8 cellular contexts compared by ENCODE assay signal in the genomic region with DNA sequence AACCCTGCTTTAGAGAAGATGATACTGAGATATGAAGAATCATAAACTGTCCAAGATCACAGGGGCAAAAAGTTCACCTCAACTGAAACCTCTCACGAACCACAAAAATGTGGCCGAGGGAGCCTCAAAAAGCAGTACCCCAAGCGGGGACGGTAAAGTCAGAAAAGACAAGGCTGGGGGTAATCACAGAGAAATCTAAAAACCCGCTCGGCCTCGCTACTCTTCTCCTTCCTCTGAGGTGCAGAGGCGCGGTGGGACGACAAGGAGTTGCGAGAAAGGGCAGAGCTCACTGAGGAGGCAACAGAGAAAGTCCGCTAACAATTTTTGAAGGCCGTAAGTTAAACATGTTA. TPM values are rescaled to one million over a fixed set of nuclear protein-coding genes. Genes with fewer than 3 reads are reported as not detected.
DNase-seq lines count a peak whose midpoint lies in the region; ATAC-seq, FAIRE-seq and TF ChIP-seq lines count a peak whose summit lies in the region.

No MANE protein-coding gene starts in this region.

- peaks cover 5% of the 10 kb centered on the region for H3K4me1 ChIP-seq in keratinocyte (ENCODE audit: control insufficient read depth, extremely low read depth, insufficient read depth, low read length)

- FAIRE-seq in keratinocyte (lab: Jason Lieb, UNC), result no peak

- no peaks in the 10 kb centered on the region for H4K20me1 ChIP-seq in keratinocyte (ENCODE audit: control insufficient read depth, extremely low read depth, insufficient read depth, low read length)

- H3K27me3 Mint-ChIP-seq in activated naive CD8-positive, alpha-beta T cell treated with anti-CD3 and anti-CD28 coated beads, Interleukin-2, amount 10 ng/mL, durations not matched to agents 7 days and 5 days, result no peaks in the 10 kb centered on the region

- TF ChIP-seq CTCF in 22Rv1 (IDR thresholded peaks at IDR 0.05) (no peak), keratinocyte (optimal IDR thresholded peaks at IDR 0.05 in 1 of 3, IDR thresholded peaks at IDR 0.05 in 1 of 3, conservative IDR thresholded peaks at IDR 0.05 in 1 of 3; ENCODE audit: extremely low read depth in 1 of 3, insufficient read depth in 2 of 3, low read length in 3 of 3) (no peak)

- H3K4me1 Mint-ChIP-seq in activated naive CD8-positive, alpha-beta T cell treated with anti-CD3 and anti-CD28 coated beads, Interleukin-2, amount 10 ng/mL, durations not matched to agents 7 days and 5 days, result peaks cover 21% of the 10 kb centered on the region

- dilution Hi-C loops in keratinocyte (cut with MboI; ENCODE audit: extremely low pct_ligation_motif_present, low sequenced_read_pairs), result no loop called here

- ATAC-seq in GM19035 (IDR thresholded peaks at IDR 0.05; ENCODE audit: unreplicated experiment) (peak; percentile 43), HG03159 (IDR thresholded peaks at IDR 0.05; ENCODE audit: unreplicated experiment) (peak; percentile 40)
- ATAC-seq in activated naive CD8-positive, alpha-beta T cell treated with anti-CD3 and anti-CD28 coated beads, Interleukin-2, amount 10 ng/mL, durations not matched to agents 7 days and 5 days (ENCODE audit: low read depth), result peak; percentile 36

- peak overlapping the region; percentile 86 for H3K4me2 ChIP-seq in keratinocyte (ENCODE audit: control insufficient read depth, extremely low read depth, insufficient read depth, low read depth, low read length)

- H3K9me3 Mint-ChIP-seq in activated naive CD8-positive, alpha-beta T cell treated with anti-CD3 and anti-CD28 coated beads, Interleukin-2, amount 10 ng/mL, durations not matched to agents 7 days and 5 days, result no peaks in the 10 kb centered on the region

- no peaks in the 10 kb centered on the region for H3K9me1 ChIP-seq in keratinocyte (ENCODE audit: control insufficient read depth, extremely low read depth, insufficient read depth, low read length)

- peak overlapping the region; percentile 97 for H3K4me3 Mint-ChIP-seq in activated naive CD8-positive, alpha-beta T cell treated with anti-CD3 and anti-CD28 coated beads, Interleukin-2, amount 10 ng/mL, durations not matched to agents 7 days and 5 days

- H3K79me2 ChIP-seq in keratinocyte (ENCODE audit: control insufficient read depth, insufficient read depth, low read length), result no peaks in the 10 kb centered on the region

- POLR2A ChIA-PET in activated naive CD8-positive, alpha-beta T cell treated with anti-CD3 and anti-CD28 coated beads, Interleukin-2, amount 10 ng/mL, durations not matched to agents 7 days and 5 days (lab: Charles Lee), result interaction anchor here (1.2 kb wide), 1 partner anchor 211 kb away, joined by 13 read pairs; the partner anchor contains the start of gene PHIP

- peak overlapping the region; percentile 98 for H2AFZ ChIP-seq in keratinocyte (ENCODE audit: control insufficient read depth, low read length)

- peak overlapping the region; percentile 81 to 89 (median 88) for H3K4me3 ChIP-seq in keratinocyte (ENCODE audit: control insufficient read depth in 2 of 3, extremely low read depth in 1 of 3, insufficient read depth in 2 of 3, low read depth in 1 of 3, low read length in 3 of 3)

- peak overlapping the region; percentile 92 for H3K27ac Mint-ChIP-seq in activated naive CD8-positive, alpha-beta T cell treated with anti-CD3 and anti-CD28 coated beads, Interleukin-2, amount 10 ng/mL, durations not matched to agents 7 days and 5 days

- H3K36me3 Mint-ChIP-seq in activated naive CD8-positive, alpha-beta T cell treated with anti-CD3 and anti-CD28 coated beads, Interleukin-2, amount 10 ng/mL, durations not matched to agents 7 days and 5 days, result peaks cover 3% of the 10 kb centered on the region

- no peaks in the 10 kb centered on the region for H3K27me3 ChIP-seq in keratinocyte (ENCODE audit: control insufficient read depth, extremely low read depth, insufficient read depth, low read length)

- H3K27ac ChIP-seq in 22Rv1 (peak overlapping the region; percentile 84), keratinocyte (ENCODE audit: control insufficient read depth, insufficient read depth, low read length) (peak overlapping the region; percentile 83), substantia nigra (ENCODE audit: low read depth, low read length, poor library complexity, severe bottlenecking) (peak overlapping the region; percentile 52)

- no peak for DNase-seq in activated naive CD8-positive, alpha-beta T cell treated with anti-CD3 and anti-CD28 coated beads, Interleukin-2, amount 10 ng/mL, durations not matched to agents 7 days and 5 days
- DNase-seq in keratinocyte (ENCODE audit: low read depth, low spot score) (no peak), substantia nigra (lab: John Stamatoyannopoulos, UW) (peak in 5 of 49 donors; percentile 19 to 60 (median 50)), NCI-H146 treated with DMSO at 0.1 percent for 48 hours (lab: John Stamatoyannopoulos, UW; ENCODE audit: unreplicated experiment) (no peak)
- DNase-seq in activated CD8-positive, alpha-beta memory T cell treated with anti-CD3 and anti-CD28 coated beads, Interleukin-2, amount 50 U/mL, for 4 hours, result no peak

- H3K9ac ChIP-seq in keratinocyte (ENCODE audit: control insufficient read depth, extremely low read depth, insufficient read depth, low read length), result peak overlapping the region; percentile 86

- H3K9me3 ChIP-seq in keratinocyte (ENCODE audit: control insufficient read depth, low read depth, low read length), result no peaks in the 10 kb centered on the region

- no peaks in the 10 kb centered on the region for H3K36me3 ChIP-seq in keratinocyte (ENCODE audit: control insufficient read depth in 2 of 2, extremely low read depth in 1 of 2, insufficient read depth in 2 of 2, low read length in 2 of 2)

RNA-seq across cellular contexts. Expression of gene IRAK1BP1, which starts 0.4 kb away (rescaled TPM):
- total RNA-seq in activated naive CD8-positive, alpha-beta T cell treated with anti-CD3 and anti-CD28 coated beads, Interleukin-2, amount 10 ng/mL, durations not matched to agents 7 days and 5 days, result 1 to 10 TPM; 3.0 to 3.1 TPM
- 1.8 to 3.8 TPM (median 3.4 TPM) in 3 replicates for polyA plus RNA-seq in keratinocyte
- polyA plus RNA-seq in keratinocyte (2011; ENCODE audit: low read depth), result 1.3 TPM
- polyA plus RNA-seq in keratinocyte (2011; cell fraction: cytosol; rRNA removed), result 1.9 and 4.0 TPM in 2 replicates
- polyA plus RNA-seq in keratinocyte (2011; cell fraction: nucleus; rRNA removed), result 2.5 TPM in 2 replicates
- polyA plus RNA-seq in keratinocyte (2012; ENCODE audit: low replicate concordance), result 2.0 and 2.1 TPM in 2 replicates
- 1.1 to 5.4 TPM (median 2.7 TPM) in 3 replicates for polyA minus RNA-seq in keratinocyte
- polyA minus RNA-seq in keratinocyte (2011; cell fraction: cytosol; rRNA and poly(A)+ RNA removed), result 5.4 TPM
- polyA minus RNA-seq in keratinocyte (2011; cell fraction: nucleus; rRNA and poly(A)+ RNA removed), result 3.1 and 5.0 TPM in 2 replicates
